32 cellular contexts compared by ENCODE assay signal in genomic region chr11:94111241-94111640, GRCh38.
"Had no signal": no experiment of that assay in that cellular context is flagged by ENCODE, and none has a peak within 500 bp of the region (broad histone marks: within the 10 kb centered on the region; RNA-seq: fewer than 3 reads in every experiment).

No MANE protein-coding gene starts in this region.

- H3K27ac Mint-ChIP-seq: activated CD4-positive, alpha-beta T cell treated with anti-CD3 and anti-CD28 coated beads, Interleukin-2, amount 10 ng/mL, durations not matched to agents 24 days and 14 days; activated CD8-positive, alpha-beta T cell treated with anti-CD3 and anti-CD28 coated beads for 36 hours; activated naive CD8-positive, alpha-beta T cell treated with anti-CD3 and anti-CD28 coated beads for 36 hours; activated T-cell treated with anti-CD3 and anti-CD28 coated beads, Interleukin-2, amount 50 U/mL, for 72 hours; activated T-helper 17 cell treated with anti-CD3 and anti-CD28 coated beads, Interleukin-2, amount 50 U/mL, for 72 hours; T-helper 1 cell treated with Interleukin-12 subunit alpha and Interleukin-12 subunit beta and Interleukin-4 antibody, amounts not matched to agents 30 μg/mL and 1 μg/mL, for 36 hours; T-helper 2 cell treated with Interferon-gamma antibody and Interleukin-4, amounts not matched to agents 5 μg/mL and 100 μg/mL, for 36 hours had no signal

- H3K27me3 ChIP-seq: brain microvascular endothelial cell, Peyer's patch, SJSA1 had no signal

- H3K36me3 Mint-ChIP-seq: activated naive CD8-positive, alpha-beta T cell treated with anti-CD3 and anti-CD28 coated beads for 36 hours had no signal

- H3K4me1 ChIP-seq: Peyer's patch, SJSA1 had no signal

- DNase-seq: activated CD4-positive, alpha-beta T cell treated with anti-CD3 and anti-CD28 coated beads, Interleukin-2, amount 10 ng/mL, durations not matched to agents 24 days and 14 days; activated CD4-positive, alpha-beta T cell treated with anti-CD3 and anti-CD28 coated beads, Interleukin-2, amount 50 U/mL, for 4 hours; activated CD8-positive, alpha-beta T cell treated with anti-CD3 and anti-CD28 coated beads for 36 hours; activated effector memory CD4-positive, alpha-beta T cell treated with anti-CD3 and anti-CD28 coated beads, Interleukin-2, amount 50 U/mL, for 16 hours; activated naive CD4-positive, alpha-beta T cell; activated naive CD4-positive, alpha-beta T cell treated with anti-CD3 and anti-CD28 coated beads, Interleukin-2, amount 50 U/mL, for 16 hours; activated naive CD8-positive, alpha-beta T cell treated with anti-CD3 and anti-CD28 coated beads for 36 hours; activated T-cell treated with anti-CD3 and anti-CD28 coated beads, Interleukin-2, amount 50 U/mL, for 1 hour; activated T-cell treated with anti-CD3 and anti-CD28 coated beads, Interleukin-2, amount 50 U/mL, for 72 hours; amniotic stem cell; aorta; brain microvascular endothelial cell; NCI-H1105; NCI-H1417 treated with DMSO at 0.1 percent for 48 hours; NCI-H187 treated with DMSO at 0.1 percent for 48 hours; NCI-H2081; NCI-H510A; NCI-H526; NCI-H748 treated with DMSO at 0.1 percent for 48 hours; NK-92 treated with Interleukin-12 subunit alpha and Interleukin-12 subunit beta, amount 100 ng/mL, for 24 hours; PC-3; Peyer's patch; RPMI8226; SHP77 treated with DMSO at 0.1 percent for 48 hours; SK-N-SH had no signal

- H3K27ac ChIP-seq: brain microvascular endothelial cell, KMS-11, Peyer's patch, SJSA1 had no signal

- H3K9ac ChIP-seq: KMS-11, SK-N-SH had no signal

- H3K9me3 Mint-ChIP-seq: activated CD4-positive, alpha-beta T cell treated with anti-CD3 and anti-CD28 coated beads, Interleukin-2, amount 10 ng/mL, durations not matched to agents 24 days and 14 days; activated CD8-positive, alpha-beta T cell treated with anti-CD3 and anti-CD28 coated beads for 36 hours; activated naive CD8-positive, alpha-beta T cell treated with anti-CD3 and anti-CD28 coated beads for 36 hours; central memory CD8-positive, alpha-beta T cell; T-helper 1 cell treated with Interleukin-12 subunit alpha and Interleukin-12 subunit beta and Interleukin-4 antibody, amounts not matched to agents 30 μg/mL and 1 μg/mL, for 36 hours; T-helper 2 cell treated with Interferon-gamma antibody and Interleukin-4, amounts not matched to agents 5 μg/mL and 100 μg/mL, for 36 hours had no signal

- H3K9me3 ChIP-seq: Peyer's patch, SJSA1, SK-N-SH had no signal

- H3K36me3 ChIP-seq: brain microvascular endothelial cell, Peyer's patch, SJSA1 had no signal

- H3K4me3 ChIP-seq: Peyer's patch, SJSA1 had no signal

- FAIRE-seq: TTC549 had no signal

- H3K4me2 ChIP-seq: KMS-11, SK-N-SH had no signal

- H3K4me3 Mint-ChIP-seq: activated CD4-positive, alpha-beta T cell treated with anti-CD3 and anti-CD28 coated beads, Interleukin-2, amount 10 ng/mL, durations not matched to agents 24 days and 14 days; activated CD8-positive, alpha-beta T cell treated with anti-CD3 and anti-CD28 coated beads for 36 hours; activated naive CD8-positive, alpha-beta T cell treated with anti-CD3 and anti-CD28 coated beads for 36 hours; activated T-cell treated with anti-CD3 and anti-CD28 coated beads, Interleukin-2, amount 50 U/mL, for 72 hours; activated T-helper 17 cell treated with anti-CD3 and anti-CD28 coated beads, Interleukin-2, amount 50 U/mL, for 72 hours; central memory CD8-positive, alpha-beta T cell; T-helper 1 cell treated with Interleukin-12 subunit alpha and Interleukin-12 subunit beta and Interleukin-4 antibody, amounts not matched to agents 30 μg/mL and 1 μg/mL, for 36 hours; T-helper 2 cell treated with Interferon-gamma antibody and Interleukin-4, amounts not matched to agents 5 μg/mL and 100 μg/mL, for 36 hours had no signal

- H3K4me1 Mint-ChIP-seq: activated CD4-positive, alpha-beta T cell treated with anti-CD3 and anti-CD28 coated beads, Interleukin-2, amount 10 ng/mL, durations not matched to agents 24 days and 14 days; activated naive CD8-positive, alpha-beta T cell treated with anti-CD3 and anti-CD28 coated beads for 36 hours; activated T-helper 17 cell treated with anti-CD3 and anti-CD28 coated beads, Interleukin-2, amount 50 U/mL, for 72 hours; central memory CD8-positive, alpha-beta T cell had no signal
